Comparison of ENCODE assay signal across 19 cellular contexts in genomic region chr2:9100080-9100876, GRCh38.
DNase-seq lines count a peak whose midpoint lies in the region; ATAC-seq, FAIRE-seq and TF ChIP-seq lines count a peak whose summit lies in the region.
"Had no signal": no experiment of that assay in that cellular context is flagged by ENCODE, and none has a peak within 500 bp of the region (broad histone marks: within the 10 kb centered on the region; RNA-seq: fewer than 3 reads in every experiment).

No MANE protein-coding gene starts in this region.

- DNase-seq in SK-N-SH: no peak
- DNase-seq in stimulated activated naive B cell treated with anti-CD40 and anti-IgM and Interleukin-4, amounts not matched to agents 10 μg/mL and 1 μg/mL and 100 μg/mL, for 72 hours: no peak
- no peak for DNase-seq in small intestine
- DNase-seq in stimulated activated CD4-positive, alpha-beta T cell treated with anti-CD3 and anti-CD28 coated beads, Interleukin-2, amount 100 ng/mL, for 48 hours: no peak
- no peak for DNase-seq in frontal cortex (ENCODE audit: low spot score in 2 of 2)
- DNase-seq: activated CD4-positive, alpha-beta T cell treated with anti-CD3 and anti-CD28 coated beads, Interleukin-2, amount 10 ng/mL, durations not matched to agents 7 days and 5 days; C1 segment of cervical spinal cord; DMS79; NCI-H146; spleen had no signal

- peaks cover 0 to 2% of the 10 kb centered on the region in 2 donors for H3K36me3 Mint-ChIP-seq in stimulated activated naive B cell treated with anti-CD40 and anti-IgM and Interleukin-4, amounts not matched to agents 10 μg/mL and 1 μg/mL and 100 μg/mL, for 72 hours
- H3K36me3 Mint-ChIP-seq: natural killer cell treated with Interleukin-12 subunit alpha and Interleukin-12 subunit beta and Interleukin-15 and Interleukin-18, amount 100 ng/mL, for 72 hours had no signal

- FAIRE-seq in small intestine (lab: Jason Lieb, UNC) (no peak), frontal cortex (lab: Jason Lieb, UNC) (no peak)

- TF ChIP-seq EP300 in SK-N-SH (IDR thresholded peaks at IDR 0.05; ENCODE audit: borderline replicate concordance in 1 of 2, low read depth in 1 of 2, low read length in 1 of 2): no peak

- H3K9me3 ChIP-seq in SK-N-SH (no peaks in the 10 kb centered on the region), small intestine (ENCODE audit: control insufficient read depth, low read depth) (no peaks in the 10 kb centered on the region)
- H3K9me3 ChIP-seq: gastroesophageal sphincter, prostate gland, SJCRH30, spleen had no signal

- no peak for TF ChIP-seq RAD21 in SK-N-SH (IDR thresholded peaks at IDR 0.05; ENCODE audit: low read length)

- WGBS in SK-N-SH (ENCODE audit: low lambda C conversion rate): 98% methylated on average over 10 of the region's 10 CpGs
- WGBS in small intestine, 3 donors: 87 to 92% (median 91%) methylated on average over 10 of the region's 10 CpGs

- H3F3A ChIP-seq in SK-N-SH (replicated peaks; ENCODE audit: insufficient read depth): no peaks in the 10 kb centered on the region

- H3K27ac Mint-ChIP-seq in stimulated activated naive B cell treated with anti-CD40 and anti-IgM and Interleukin-4, amounts not matched to agents 10 μg/mL and 1 μg/mL and 100 μg/mL, for 72 hours: no peak overlapping the region
- H3K27ac Mint-ChIP-seq: activated CD4-positive, alpha-beta T cell treated with anti-CD3 and anti-CD28 coated beads, Interleukin-2, amount 10 ng/mL, durations not matched to agents 7 days and 5 days; natural killer cell treated with Interleukin-12 subunit alpha and Interleukin-12 subunit beta and Interleukin-15 and Interleukin-18, amount 100 ng/mL, for 72 hours had no signal

- H3K9me2 ChIP-seq in SK-N-SH: no peaks in the 10 kb centered on the region

- ATAC-seq in SK-N-SH treated with all-trans-retinoic acid at 6 μM for 48 hours (no peak), GM21619 (IDR thresholded peaks at IDR 0.05; ENCODE audit: unreplicated experiment) (peak; percentile 55), HG03159 (IDR thresholded peaks at IDR 0.05; ENCODE audit: unreplicated experiment) (peak; percentile 38)
- ATAC-seq in stimulated activated naive B cell treated with anti-CD40 and anti-IgM and Interleukin-4, amounts not matched to agents 10 μg/mL and 1 μg/mL and 100 μg/mL, for 72 hours (replicated peaks): peak; percentile 35 to 72
- ATAC-seq: gastroesophageal sphincter; natural killer cell treated with Interleukin-12 subunit alpha and Interleukin-12 subunit beta and Interleukin-15 and Interleukin-18, amount 100 ng/mL, for 72 hours had no signal

- no peaks in the 10 kb centered on the region for H4K20me1 ChIP-seq in SK-N-SH (ENCODE audit: insufficient read depth)

- H3K4me1 ChIP-seq in SK-N-SH (ENCODE audit: control insufficient read depth in 1 of 2, insufficient read depth in 2 of 2, low read depth in 1 of 2, low read length in 1 of 2) (peaks cover 5 to 7% of the 10 kb centered on the region in 2 experiments; a peak in 2 of 4 replicates), small intestine (ENCODE audit: control insufficient read depth in 2 of 2, insufficient read depth in 1 of 2, low read depth in 1 of 2, low read length in 1 of 2) (no peaks in the 10 kb centered on the region)
- H3K4me1 ChIP-seq: prostate gland had no signal

- H3K9ac ChIP-seq in SK-N-SH: no peak overlapping the region

- POLR2A ChIA-PET in SK-N-SH (lab: Yijun Ruan, JAX): no interaction called here

- no peak overlapping the region for H3K4me2 ChIP-seq in SK-N-SH

- H3K36me3 ChIP-seq in SK-N-SH (replicated peaks in 1 of 2; ENCODE audit: control insufficient read depth in 1 of 2, insufficient read depth in 2 of 2, low read length in 1 of 2) (no peaks in the 10 kb centered on the region), small intestine (ENCODE audit: control insufficient read depth in 2 of 2, insufficient read depth in 2 of 2, low read length in 2 of 2) (no peaks in the 10 kb centered on the region)
- H3K36me3 ChIP-seq: gastroesophageal sphincter, prostate gland, SJCRH30, spleen had no signal

- CTCF ChIA-PET in SK-N-SH (lab: Yijun Ruan, JAX): interaction anchor here (0.8 to 1.6 kb wide), 4 partner anchors 8 to 138 kb away, joined by 3 to 4 read pairs (median 4); no protein-coding TSS in a partner anchor

- no peaks in the 10 kb centered on the region for H3K9me3 Mint-ChIP-seq in stimulated activated naive B cell treated with anti-CD40 and anti-IgM and Interleukin-4, amounts not matched to agents 10 μg/mL and 1 μg/mL and 100 μg/mL, for 72 hours
- H3K9me3 Mint-ChIP-seq: activated CD4-positive, alpha-beta T cell treated with anti-CD3 and anti-CD28 coated beads, Interleukin-2, amount 10 ng/mL, durations not matched to agents 7 days and 5 days; natural killer cell treated with Interleukin-12 subunit alpha and Interleukin-12 subunit beta and Interleukin-15 and Interleukin-18, amount 100 ng/mL, for 72 hours had no signal

- H2AFZ ChIP-seq in SK-N-SH (ENCODE audit: low read depth): no peak overlapping the region

- H3K27me3 Mint-ChIP-seq in stimulated activated naive B cell treated with anti-CD40 and anti-IgM and Interleukin-4, amounts not matched to agents 10 μg/mL and 1 μg/mL and 100 μg/mL, for 72 hours: peaks cover 12 to 15% of the 10 kb centered on the region in 2 donors

- H3K27me3 ChIP-seq in SK-N-SH (ENCODE audit: insufficient read depth) (no peaks in the 10 kb centered on the region), small intestine (ENCODE audit: control insufficient read depth in 2 of 2, insufficient read depth in 2 of 2, low read length in 2 of 2) (no peaks in the 10 kb centered on the region)
- H3K27me3 ChIP-seq: gastroesophageal sphincter, SJCRH30 had no signal

- H3K4me3 ChIP-seq in SK-N-SH (ENCODE audit: low read depth in 2 of 2, low read length in 1 of 2) (no peak overlapping the region), small intestine (ENCODE audit: low read depth in 1 of 2, low read length in 2 of 2) (no peak overlapping the region)
- H3K4me3 ChIP-seq: gastroesophageal sphincter, lung, prostate gland, spleen had no signal

- no peaks in the 10 kb centered on the region for H3K79me2 ChIP-seq in SK-N-SH (ENCODE audit: insufficient read depth)

- no peak overlapping the region for H3K4me3 Mint-ChIP-seq in stimulated activated naive B cell treated with anti-CD40 and anti-IgM and Interleukin-4, amounts not matched to agents 10 μg/mL and 1 μg/mL and 100 μg/mL, for 72 hours
- H3K4me3 Mint-ChIP-seq: activated CD4-positive, alpha-beta T cell treated with anti-CD3 and anti-CD28 coated beads, Interleukin-2, amount 10 ng/mL, durations not matched to agents 7 days and 5 days; natural killer cell treated with Interleukin-12 subunit alpha and Interleukin-12 subunit beta and Interleukin-15 and Interleukin-18, amount 100 ng/mL, for 72 hours had no signal

- peaks cover 17 to 46% of the 10 kb centered on the region in 2 donors for H3K4me1 Mint-ChIP-seq in stimulated activated naive B cell treated with anti-CD40 and anti-IgM and Interleukin-4, amounts not matched to agents 10 μg/mL and 1 μg/mL and 100 μg/mL, for 72 hours

- 0 out of 2 replicates have a peak, but pooled peaks have one; percentile 6 for TF ChIP-seq CTCF in SK-N-SH (IDR thresholded peaks at IDR 0.05)

- no peak overlapping the region for H3K27ac ChIP-seq in SK-N-SH (ENCODE audit: low read depth in 2 of 2, low read length in 1 of 2)
- no peak overlapping the region for H3K27ac ChIP-seq in small intestine (ENCODE audit: low read depth in 1 of 2, low read length in 1 of 2)
- H3K27ac ChIP-seq: 22Rv1, gastroesophageal sphincter, prostate gland, SJCRH30, spleen had no signal

TF ChIP-seq in SK-N-SH, 30 proteins besides CTCF, POLR2A, EP300 and RAD21 (continues in another document):
- TF ChIP-seq MEF2A (IDR thresholded peaks at IDR 0.05; ENCODE audit: borderline replicate concordance, low read depth) (no peak), YY1 (IDR thresholded peaks at IDR 0.05; ENCODE audit: low read depth) (no peak), TEAD4 (IDR thresholded peaks at IDR 0.05; ENCODE audit: borderline replicate concordance, insufficient read depth) (no peak), ELF1 (IDR thresholded peaks at IDR 0.05) (no peak), GATA2 (CRISPR knock-in tag; IDR thresholded peaks at IDR 0.05) (no peak)
- TF ChIP-seq, protein P1, sequence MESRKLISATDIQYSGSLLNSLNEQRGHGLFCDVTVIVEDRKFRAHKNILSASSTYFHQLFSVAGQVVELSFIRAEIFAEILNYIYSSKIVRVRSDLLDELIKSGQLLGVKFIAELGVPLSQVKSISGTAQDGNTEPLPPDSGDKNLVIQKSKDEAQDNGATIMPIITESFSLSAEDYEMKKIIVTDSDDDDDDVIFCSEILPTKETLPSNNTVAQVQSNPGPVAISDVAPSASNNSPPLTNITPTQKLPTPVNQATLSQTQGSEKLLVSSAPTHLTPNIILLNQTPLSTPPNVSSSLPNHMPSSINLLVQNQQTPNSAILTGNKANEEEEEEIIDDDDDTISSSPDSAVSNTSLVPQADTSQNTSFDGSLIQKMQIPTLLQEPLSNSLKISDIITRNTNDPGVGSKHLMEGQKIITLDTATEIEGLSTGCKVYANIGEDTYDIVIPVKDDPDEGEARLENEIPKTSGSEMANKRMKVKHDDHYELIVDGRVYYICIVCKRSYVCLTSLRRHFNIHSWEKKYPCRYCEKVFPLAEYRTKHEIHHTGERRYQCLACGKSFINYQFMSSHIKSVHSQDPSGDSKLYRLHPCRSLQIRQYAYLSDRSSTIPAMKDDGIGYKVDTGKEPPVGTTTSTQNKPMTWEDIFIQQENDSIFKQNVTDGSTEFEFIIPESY (IDR thresholded peaks at IDR 0.05; ENCODE audit: borderline replicate concordance, low read depth): no peak

TF ChIP-seq in SK-N-SH treated with all-trans-retinoic acid at 6 μM for 48 hours, 23 proteins besides CTCF, POLR2A, EP300 and RAD21 (continues in another document):
- TF ChIP-seq, protein P2, sequence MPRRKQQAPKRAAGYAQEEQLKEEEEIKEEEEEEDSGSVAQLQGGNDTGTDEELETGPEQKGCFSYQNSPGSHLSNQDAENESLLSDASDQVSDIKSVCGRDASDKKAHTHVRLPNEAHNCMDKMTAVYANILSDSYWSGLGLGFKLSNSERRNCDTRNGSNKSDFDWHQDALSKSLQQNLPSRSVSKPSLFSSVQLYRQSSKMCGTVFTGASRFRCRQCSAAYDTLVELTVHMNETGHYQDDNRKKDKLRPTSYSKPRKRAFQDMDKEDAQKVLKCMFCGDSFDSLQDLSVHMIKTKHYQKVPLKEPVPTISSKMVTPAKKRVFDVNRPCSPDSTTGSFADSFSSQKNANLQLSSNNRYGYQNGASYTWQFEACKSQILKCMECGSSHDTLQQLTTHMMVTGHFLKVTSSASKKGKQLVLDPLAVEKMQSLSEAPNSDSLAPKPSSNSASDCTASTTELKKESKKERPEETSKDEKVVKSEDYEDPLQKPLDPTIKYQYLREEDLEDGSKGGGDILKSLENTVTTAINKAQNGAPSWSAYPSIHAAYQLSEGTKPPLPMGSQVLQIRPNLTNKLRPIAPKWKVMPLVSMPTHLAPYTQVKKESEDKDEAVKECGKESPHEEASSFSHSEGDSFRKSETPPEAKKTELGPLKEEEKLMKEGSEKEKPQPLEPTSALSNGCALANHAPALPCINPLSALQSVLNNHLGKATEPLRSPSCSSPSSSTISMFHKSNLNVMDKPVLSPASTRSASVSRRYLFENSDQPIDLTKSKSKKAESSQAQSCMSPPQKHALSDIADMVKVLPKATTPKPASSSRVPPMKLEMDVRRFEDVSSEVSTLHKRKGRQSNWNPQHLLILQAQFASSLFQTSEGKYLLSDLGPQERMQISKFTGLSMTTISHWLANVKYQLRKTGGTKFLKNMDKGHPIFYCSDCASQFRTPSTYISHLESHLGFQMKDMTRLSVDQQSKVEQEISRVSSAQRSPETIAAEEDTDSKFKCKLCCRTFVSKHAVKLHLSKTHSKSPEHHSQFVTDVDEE (CRISPR knock-in tag; IDR thresholded peaks at IDR 0.05): no peak
